Comparison of ENCODE assay signal across 8 cellular contexts in the genomic region with DNA sequence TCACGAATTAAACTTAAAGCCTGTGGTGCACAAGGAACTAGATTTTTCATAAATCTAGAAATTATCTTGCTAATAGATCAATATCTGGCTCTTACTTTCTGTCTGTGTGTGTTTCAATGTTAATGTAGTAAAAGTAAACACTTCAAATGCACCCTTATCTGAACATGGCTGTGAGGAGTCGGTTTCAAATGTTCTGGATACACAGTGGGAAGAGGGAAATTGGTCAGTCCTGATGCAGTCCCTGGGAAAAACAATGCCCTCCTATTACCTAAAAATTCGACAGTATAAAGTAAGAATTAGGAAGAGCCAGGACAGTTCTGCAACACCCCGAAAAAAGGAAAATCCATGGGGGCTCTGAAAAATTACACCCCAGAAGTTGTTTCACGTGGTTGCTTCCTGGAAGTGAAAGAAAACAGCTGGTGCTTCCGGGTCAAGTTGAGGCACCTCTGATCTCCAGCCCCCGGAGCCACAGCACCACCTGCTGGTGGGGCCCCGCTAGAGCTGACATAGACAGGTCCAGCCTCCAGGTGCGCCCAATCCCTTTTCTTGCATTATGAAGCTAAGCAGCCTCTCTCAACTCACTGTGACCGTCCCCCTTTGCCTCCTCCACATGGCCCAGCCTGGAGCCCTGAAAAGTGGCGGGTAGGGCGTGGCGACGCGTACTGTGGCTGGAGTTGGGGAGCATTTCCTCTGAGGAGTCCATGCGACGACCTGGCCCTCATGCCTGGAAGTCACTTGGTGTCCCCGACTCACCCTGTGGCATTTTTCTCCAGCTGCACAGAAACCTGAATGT. TPM values are rescaled to one million over a fixed set of nuclear protein-coding genes. Genes with fewer than 3 reads are reported as not detected.
DNase-seq lines count a peak whose midpoint lies in the region; ATAC-seq and TF ChIP-seq lines count a peak whose summit lies in the region.

No MANE protein-coding gene starts in this region.

- H3K4me1 ChIP-seq in GM23248 (ENCODE audit: insufficient read depth), result no peaks in the 10 kb centered on the region
- H3K4me1 ChIP-seq in SK-N-SH (ENCODE audit: control insufficient read depth in 1 of 2, insufficient read depth in 2 of 2, low read depth in 1 of 2, low read length in 1 of 2), result no peaks in the 10 kb centered on the region

- H3K36me3 ChIP-seq in GM23248 (ENCODE audit: low read depth), result no peaks in the 10 kb centered on the region
- no peaks in the 10 kb centered on the region for H3K36me3 ChIP-seq in SK-N-SH (replicated peaks in 1 of 2; ENCODE audit: control insufficient read depth in 1 of 2, insufficient read depth in 2 of 2, low read length in 1 of 2)

- POLR2A ChIA-PET in SK-N-SH (lab: Yijun Ruan, JAX), result no interaction called here

- peak; percentile 71 to 73 for DNase-seq in AML-193 (lab: John Stamatoyannopoulos, UW)
- peak; percentile 23 for DNase-seq in GM23248
- peak; percentile 12 for DNase-seq in SK-N-SH
- peak; percentile 62 for DNase-seq in epithelial cell of esophagus (ENCODE audit: low read depth)
- peak; percentile 51 for DNase-seq in stimulated activated CD4-positive, alpha-beta T cell treated with anti-CD3 and anti-CD28 coated beads, Interleukin-4, amount 100 ng/mL, for 24 hours
- no peak for DNase-seq in inferior parietal cortex (ENCODE audit: extremely low spot score)
- no peak for DNase-seq in SHP77 (lab: John Stamatoyannopoulos, UW)

- no peaks in the 10 kb centered on the region for H3K9me2 ChIP-seq in GM23248 (ENCODE audit: insufficient read depth)
- H3K9me2 ChIP-seq in SK-N-SH, result no peaks in the 10 kb centered on the region

- H3K4me2 ChIP-seq in GM23248 (ENCODE audit: unreplicated experiment), result no peak overlapping the region
- H3K4me2 ChIP-seq in SK-N-SH, result no peak overlapping the region

- WGBS in GM23248 (ENCODE audit: low coverage in 1 of 2, low lambda C conversion rate in 2 of 2, missing lambda C conversion rate in 2 of 2), 2 experiments, result 41 to 46% methylated on average over 18 of the region's 18 CpGs
- 18% methylated on average over 17 of the region's 18 CpGs for WGBS in SK-N-SH (ENCODE audit: low lambda C conversion rate)

- H3K27ac ChIP-seq in GM23248 (no peak overlapping the region), SK-N-SH (ENCODE audit: low read depth in 2 of 2, low read length in 1 of 2) (no peak overlapping the region)

- H3K79me2 ChIP-seq in GM23248 (ENCODE audit: insufficient read depth) (no peaks in the 10 kb centered on the region), SK-N-SH (ENCODE audit: insufficient read depth) (no peaks in the 10 kb centered on the region)

- no peak for TF ChIP-seq EP300 in SK-N-SH (IDR thresholded peaks at IDR 0.05; ENCODE audit: borderline replicate concordance in 1 of 2, low read depth in 1 of 2, low read length in 1 of 2)

- TF ChIP-seq CTCF in SK-N-SH (IDR thresholded peaks at IDR 0.05), result peak; percentile 40
- TF ChIP-seq CTCF in epithelial cell of esophagus (IDR thresholded peaks at IDR 0.05; ENCODE audit: insufficient read depth, low read depth, low read length, missing control alignments), result peak; percentile 71

- H3K9ac ChIP-seq in GM23248, result no peak overlapping the region
- H3K9ac ChIP-seq in SK-N-SH, result no peak overlapping the region

- peaks cover 6% of the 10 kb centered on the region; the same call in 1 of the 2 replicates for H3K27me3 ChIP-seq in GM23248 (replicated peaks; ENCODE audit: insufficient read depth)
- H3K27me3 ChIP-seq in SK-N-SH (ENCODE audit: insufficient read depth), result peaks cover 18% of the 10 kb centered on the region; the same call in 1 of the 2 replicates

- H3K9me3 ChIP-seq in GM23248 (ENCODE audit: low read depth) (no peaks in the 10 kb centered on the region), SK-N-SH (no peaks in the 10 kb centered on the region)

- CTCF ChIA-PET in SK-N-SH (lab: Yijun Ruan, JAX), result interaction anchor here (1.1 kb wide), 1 partner anchor 12 kb away, joined by 4 read pairs; no protein-coding TSS in a partner anchor

- H2AFZ ChIP-seq in GM23248 (peak overlapping the region; percentile 35; the same call in 1 of the 2 replicates), SK-N-SH (ENCODE audit: low read depth) (no peak overlapping the region)

- ATAC-seq in HG03460 (IDR thresholded peaks at IDR 0.05; ENCODE audit: unreplicated experiment), result no peak

- H3F3A ChIP-seq in GM23248 (ENCODE audit: insufficient read depth) (no peaks in the 10 kb centered on the region), SK-N-SH (replicated peaks; ENCODE audit: insufficient read depth) (no peaks in the 10 kb centered on the region)

- H4K20me1 ChIP-seq in GM23248 (ENCODE audit: insufficient read depth) (no peaks in the 10 kb centered on the region), SK-N-SH (ENCODE audit: insufficient read depth) (no peaks in the 10 kb centered on the region)

- TF ChIP-seq RAD21 in SK-N-SH (IDR thresholded peaks at IDR 0.05; ENCODE audit: low read length), result peak; percentile 21; the same call in 1 of the 2 replicates

- in situ Hi-C loops in GM23248 (cut with MboI), result no loop called here

- H3K4me3 ChIP-seq in GM23248 (no peak overlapping the region), SK-N-SH (ENCODE audit: low read depth in 2 of 2, low read length in 1 of 2) (0 out of 4 replicates have a peak overlapping the region, but pooled peaks of 1 of the 2 experiments have one; percentile 16), epithelial cell of esophagus (ENCODE audit: low read length) (no peak overlapping the region)

TF ChIP-seq in SK-N-SH, 30 proteins besides CTCF, POLR2A, EP300 and RAD21:
- no peak for TF ChIP-seq RFX5 (IDR thresholded peaks at IDR 0.05; ENCODE audit: low read length)
- peak; percentile 54 for TF ChIP-seq GABPA (IDR thresholded peaks at IDR 0.05; ENCODE audit: low read depth)

RNA-seq across cellular contexts. Expression of a gene that starts 8.3 kb away (rescaled TPM):
- not detected in 2 replicates for total RNA-seq in GM23248 (2014; rRNA removed; shearing (Covaris generic))
- not detected in 2 replicates for polyA plus RNA-seq in GM23248 (2016; fragmentation: Nextera tagmentation; extraction: Ambion mirVana)
- polyA plus RNA-seq in SK-N-SH (2012; rRNA removed), result not detected in 2 replicates
- not detected in 2 replicates for polyA plus RNA-seq in SK-N-SH (2012; cell fraction: cytosol; rRNA removed)
- polyA plus RNA-seq in SK-N-SH (2012; cell fraction: nucleus; rRNA removed), result not detected in 2 replicates

RNA-seq across cellular contexts. Expression of a gene that starts 22.6 kb away (rescaled TPM):
- not detected in 2 replicates for total RNA-seq in GM23248 (2014; rRNA removed; shearing (Covaris generic))
- not detected in 2 replicates for polyA plus RNA-seq in GM23248 (2016; fragmentation: Nextera tagmentation; extraction: Ambion mirVana)
- not detected in 2 replicates for polyA plus RNA-seq in SK-N-SH (2012; rRNA removed)
- not detected in 2 replicates for polyA plus RNA-seq in SK-N-SH (2012; cell fraction: cytosol; rRNA removed)
- not detected in 2 replicates for polyA plus RNA-seq in SK-N-SH (2012; cell fraction: nucleus; rRNA removed)

RNA-seq across cellular contexts. Expression of a gene that starts 24.9 kb away (rescaled TPM):
- 1.7 TPM in 1 of 2 replicates, not detected in the other for total RNA-seq in GM23248 (2014; rRNA removed; shearing (Covaris generic))
- 3.4 and 3.7 TPM in 2 replicates for polyA plus RNA-seq in GM23248 (2016; fragmentation: Nextera tagmentation; extraction: Ambion mirVana)
- not detected in 2 replicates for polyA plus RNA-seq in SK-N-SH (2012; rRNA removed)
- polyA plus RNA-seq in SK-N-SH (2012; cell fraction: cytosol; rRNA removed), result not detected in 2 replicates
- polyA plus RNA-seq in SK-N-SH (2012; cell fraction: nucleus; rRNA removed), result 0.11 TPM in 1 of 2 replicates, not detected in the other

RNA-seq across cellular contexts. Expression of a gene that starts 54.8 kb away (rescaled TPM):
- total RNA-seq in GM23248 (2014; rRNA removed; shearing (Covaris generic)), result 1.5 TPM in 1 of 2 replicates, not detected in the other
- polyA plus RNA-seq in GM23248 (2016; fragmentation: Nextera tagmentation; extraction: Ambion mirVana) (not detected in 2 replicates), SK-N-SH (2012; rRNA removed) (0.12 TPM in 1 of 2 replicates, not detected in the other)
- not detected in 2 replicates for polyA plus RNA-seq in SK-N-SH (2012; cell fraction: cytosol; rRNA removed)
- 0.18 TPM in 1 of 2 replicates, not detected in the other for polyA plus RNA-seq in SK-N-SH (2012; cell fraction: nucleus; rRNA removed)

Comparison
In these comparisons a context has a peak if more than half of its experiments do, and no peak if none do; other contexts are left out.
1. DNase-seq: peak in AML-193 (2 of 2), GM23248 (single experiment), SK-N-SH (single experiment), epithelial cell of esophagus (single experiment) and stimulated activated CD4-positive, alpha-beta T cell treated with anti-CD3 and anti-CD28 coated beads, Interleukin-4, amount 100 ng/mL, for 24 hours (single experiment); none in inferior parietal cortex (single experiment) and SHP77 (0 of 2).